Comparison of ENCODE assay signal across 8 cellular contexts in the genomic region with DNA sequence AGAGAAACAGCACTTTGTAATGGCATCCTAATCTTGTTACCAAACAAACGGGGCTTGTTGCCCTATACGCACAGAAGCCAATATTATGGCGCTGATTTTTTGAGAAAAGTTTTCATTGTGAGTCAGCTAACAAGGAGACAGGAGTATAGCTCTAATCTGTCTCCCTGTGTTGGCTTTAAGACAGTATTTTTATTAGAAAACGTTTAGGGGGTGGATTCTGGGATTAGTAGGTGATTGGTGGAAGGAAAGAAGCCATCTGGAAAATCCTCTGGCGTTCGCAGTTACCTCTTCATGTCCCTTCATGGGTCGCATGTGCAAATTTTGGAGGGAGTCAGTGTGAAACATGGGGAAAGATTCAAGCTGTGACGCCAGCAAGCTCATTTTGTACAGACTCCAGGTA. TPM values are rescaled to one million over a fixed set of nuclear protein-coding genes. Genes with fewer than 3 reads are reported as not detected.
DNase-seq lines count a peak whose midpoint lies in the region; ATAC-seq and TF ChIP-seq lines count a peak whose summit lies in the region.

No MANE protein-coding gene starts in this region.

- no peaks in the 10 kb centered on the region for H3K9me3 Mint-ChIP-seq in activated T-cell treated with anti-CD3 and anti-CD28 coated beads, Interleukin-2, amount 50 U/mL, for 72 hours
- H3K9me3 Mint-ChIP-seq in type B pancreatic cell = no peaks in the 10 kb centered on the region

- H3K27me3 Mint-ChIP-seq in activated T-cell treated with anti-CD3 and anti-CD28 coated beads, Interleukin-2, amount 50 U/mL, for 72 hours (ENCODE audit: low read depth) = no peaks in the 10 kb centered on the region
- no peaks in the 10 kb centered on the region for H3K27me3 Mint-ChIP-seq in type B pancreatic cell

- peak overlapping the region; percentile 79 to 91 for H3K4me3 Mint-ChIP-seq in activated T-cell treated with anti-CD3 and anti-CD28 coated beads, Interleukin-2, amount 50 U/mL, for 72 hours
- peak overlapping the region; percentile 96 for H3K4me3 Mint-ChIP-seq in type B pancreatic cell

- peaks cover 1 to 6% of the 10 kb centered on the region in 2 donors for H3K36me3 Mint-ChIP-seq in activated T-cell treated with anti-CD3 and anti-CD28 coated beads, Interleukin-2, amount 50 U/mL, for 72 hours (ENCODE audit: insufficient read depth in 2 of 2)
- peaks cover under 1% of the 10 kb centered on the region for H3K36me3 Mint-ChIP-seq in type B pancreatic cell

- peak overlapping the region; percentile 81 to 89 for H3K27ac ChIP-seq in left lung

- no peak for DNase-seq in activated T-cell treated with anti-CD3 and anti-CD28 coated beads, Interleukin-2, amount 50 U/mL, for 72 hours
- DNase-seq in activated T-cell treated with anti-CD3 and anti-CD28 coated beads, Interleukin-2, amount 50 U/mL, for 48 hours = no peak
- DNase-seq in astrocyte of the spinal cord (ENCODE audit: low read depth, low spot score) = peak; percentile 35
- no peak for DNase-seq in left lung
- no peak for DNase-seq in type B pancreatic cell (ENCODE audit: extremely low spot score, unreplicated experiment)
- no peak for DNase-seq in hepatic stellate cell (ENCODE audit: low spot score)
- DNase-seq in omental fat pad (ENCODE audit: low spot score) = no peak

- no peaks in the 10 kb centered on the region for H3K36me3 ChIP-seq in left lung

- H3K9me3 ChIP-seq in left lung = no peaks in the 10 kb centered on the region

- H3K4me1 Mint-ChIP-seq in activated T-cell treated with anti-CD3 and anti-CD28 coated beads, Interleukin-2, amount 50 U/mL, for 72 hours (ENCODE audit: low read depth) = peaks cover 27% of the 10 kb centered on the region
- H3K4me1 Mint-ChIP-seq in type B pancreatic cell (ENCODE audit: unreplicated experiment) = peaks cover 11% of the 10 kb centered on the region

- H3K27me3 ChIP-seq in left lung = peaks cover 0 to 3% of the 10 kb centered on the region in 2 donors

- TF ChIP-seq CTCF in astrocyte of the spinal cord (IDR thresholded peaks at IDR 0.05; ENCODE audit: low read depth, low read length) = no peak
- no peak for TF ChIP-seq CTCF in left lung (IDR thresholded peaks at IDR 0.05)
- no peak for TF ChIP-seq CTCF in type B pancreatic cell (conservative IDR thresholded peaks at IDR 0.05)
- no peak for TF ChIP-seq CTCF in omental fat pad (IDR thresholded peaks at IDR 0.05)

- peak overlapping the region; percentile 76 for H3K27ac Mint-ChIP-seq in activated T-cell treated with anti-CD3 and anti-CD28 coated beads, Interleukin-2, amount 50 U/mL, for 72 hours
- peak overlapping the region; percentile 46 for H3K27ac Mint-ChIP-seq in type B pancreatic cell

- peak overlapping the region; percentile 72 for H3K4me3 ChIP-seq in astrocyte of the spinal cord (ENCODE audit: low read depth, low read length)
- H3K4me3 ChIP-seq in left lung = peak overlapping the region in 1 of 2 donors; percentile 67

- H3K4me1 ChIP-seq in left lung = peaks cover 5 to 15% of the 10 kb centered on the region in 2 donors

- ATAC-seq in activated T-cell treated with anti-CD3 and anti-CD28 coated beads, Interleukin-2, amount 50 U/mL, for 72 hours (replicated peaks in 1 of 2) = no peak
- ATAC-seq in left lung (no peak), HG03108 (IDR thresholded peaks at IDR 0.05; ENCODE audit: unreplicated experiment) (no peak), omental fat pad (ENCODE audit: low FRiP score) (no peak)

- intact Hi-C loops in left lung (cut with DNase I) = no loop called here

- in situ Hi-C loops in astrocyte of the spinal cord (cut with HindIII; ENCODE audit: low sequenced_read_pairs) = no loop called here

RNA-seq across cellular contexts. Expression of gene TMEM237, which starts 0.7 kb away (rescaled TPM):
- 10 to 100 TPM; 17.6 to 19.3 TPM for total RNA-seq in activated T-cell treated with anti-CD3 and anti-CD28 coated beads, Interleukin-2, amount 50 U/mL, for 72 hours
- total RNA-seq in left lung (10 to 100 TPM; 18.9 to 20.4 TPM), type B pancreatic cell (ENCODE audit: low replicate concordance) (22.7 and 43.2 TPM in 2 replicates), omental fat pad (10 to 100 TPM; 12.0 to 23.1 (median 16.7) TPM)

RNA-seq across cellular contexts. Expression of gene MPP4, which starts 54.4 kb away (rescaled TPM):
- not detected for total RNA-seq in activated T-cell treated with anti-CD3 and anti-CD28 coated beads, Interleukin-2, amount 50 U/mL, for 72 hours
- total RNA-seq in left lung (not detected), type B pancreatic cell (ENCODE audit: low replicate concordance) (0.46 TPM in 1 of 2 replicates, not detected in the other), omental fat pad (1 to 10 TPM in 2 of 4 donors, under 1 TPM in 1, not detected in 1; 0.95 to 1.1 (median 1.0) TPM)
